Comparison of ENCODE assay signal across 26 cellular contexts in genomic region chr17:43626066-43626465, GRCh38. TPM values are rescaled to one million over a fixed set of nuclear protein-coding genes. Genes with fewer than 3 reads are reported as not detected.
"Had no signal": no experiment of that assay in that cellular context is flagged by ENCODE, and none has a peak within 500 bp of the region (broad histone marks: within the 10 kb centered on the region; RNA-seq: fewer than 3 reads in every experiment).

No MANE protein-coding gene starts in this region.

- H3K27ac ChIP-seq: neural progenitor cell, ovary, parathyroid adenoma, psoas muscle, skin epidermis, stomach, thoracic aorta, thyroid gland, tibial nerve, upper lobe of left lung, vagina had no signal

- ATAC-seq: naive thymus-derived CD8-positive, alpha-beta T cell; natural killer cell treated with Interleukin-12 subunit alpha and Interleukin-12 subunit beta and Interleukin-15 and Interleukin-18, amount 100 ng/mL, for 72 hours; psoas muscle; right cardiac atrium; sciatic nerve; stimulated activated effector memory CD8-positive, alpha-beta T cell treated with anti-CD3 and anti-CD28 coated beads, Interleukin-12 subunit alpha, Interleukin-12 subunit beta, amount 100 ng/mL, for 72 hours; stimulated activated naive B cell treated with anti-CD40 and anti-IgM and Interleukin-4, amounts not matched to agents 10 μg/mL and 1 μg/mL and 100 μg/mL, for 72 hours had no signal

- H3K4me1 ChIP-seq: parathyroid adenoma, psoas muscle, upper lobe of left lung, vagina had no signal

- FAIRE-seq: urothelium cell line had no signal

- H3K79me2 ChIP-seq: parathyroid adenoma had no signal

- H3K4me2 ChIP-seq: neural progenitor cell had no signal

- H3K9ac ChIP-seq: neural progenitor cell, parathyroid adenoma had no signal

- H2AFZ ChIP-seq: neural progenitor cell, parathyroid adenoma had no signal

- DNase-seq: naive thymus-derived CD8-positive, alpha-beta T cell; occipital lobe; ovary; psoas muscle; right cardiac atrium; stimulated activated CD4-positive, alpha-beta T cell treated with anti-CD3 and anti-CD28 coated beads, Interleukin-15, amount 100 ng/mL, for 24 hours; stimulated activated CD4-positive, alpha-beta T cell treated with anti-CD3 and anti-CD28 coated beads, Interleukin-2, amount 100 ng/mL, for 24 hours; stimulated activated CD4-positive, alpha-beta T cell treated with anti-CD3 and anti-CD28 coated beads, Interleukin-2, amount 100 ng/mL, for 48 hours; stimulated activated CD4-positive, alpha-beta T cell treated with anti-CD3 and anti-CD28 coated beads, Interleukin-4, amount 100 ng/mL, for 24 hours; stimulated activated naive B cell treated with anti-CD40 and anti-IgM and Interleukin-4, amounts not matched to agents 10 μg/mL and 1 μg/mL and 100 μg/mL, for 72 hours; stimulated activated naive CD4-positive, alpha-beta T cell treated with Interleukin-2 at 50 U/mL for 16 hours; stomach; thyroid gland; trophoblast cell; upper lobe of left lung had no signal

- H3K9me3 ChIP-seq: ovary, psoas muscle, stomach, thoracic aorta, thyroid gland, tibial nerve, upper lobe of left lung, vagina had no signal

- H3K36me3 ChIP-seq: neural progenitor cell, ovary, stomach, thoracic aorta, thyroid gland, tibial nerve, upper lobe of left lung, vagina had no signal

- H3K27me3 ChIP-seq: neural progenitor cell, ovary, thyroid gland, tibial nerve, upper lobe of left lung, vagina had no signal

- H3K4me3 ChIP-seq: neural progenitor cell, ovary, psoas muscle, skin epidermis, stomach, thoracic aorta, thyroid gland, tibial nerve, upper lobe of left lung, vagina had no signal

RNA-seq across cellular contexts. Expression of gene MEOX1, which starts 35.7 kb away (rescaled TPM):
- total RNA-seq: naive thymus-derived CD8-positive, alpha-beta T cell; natural killer cell treated with Interleukin-12 subunit alpha and Interleukin-12 subunit beta and Interleukin-15 and Interleukin-18, amount 100 ng/mL, for 72 hours; occipital lobe; renal cortical epithelial cell had no signal
